Comparison of ENCODE assay signal across 8 cellular contexts in the genomic region with DNA sequence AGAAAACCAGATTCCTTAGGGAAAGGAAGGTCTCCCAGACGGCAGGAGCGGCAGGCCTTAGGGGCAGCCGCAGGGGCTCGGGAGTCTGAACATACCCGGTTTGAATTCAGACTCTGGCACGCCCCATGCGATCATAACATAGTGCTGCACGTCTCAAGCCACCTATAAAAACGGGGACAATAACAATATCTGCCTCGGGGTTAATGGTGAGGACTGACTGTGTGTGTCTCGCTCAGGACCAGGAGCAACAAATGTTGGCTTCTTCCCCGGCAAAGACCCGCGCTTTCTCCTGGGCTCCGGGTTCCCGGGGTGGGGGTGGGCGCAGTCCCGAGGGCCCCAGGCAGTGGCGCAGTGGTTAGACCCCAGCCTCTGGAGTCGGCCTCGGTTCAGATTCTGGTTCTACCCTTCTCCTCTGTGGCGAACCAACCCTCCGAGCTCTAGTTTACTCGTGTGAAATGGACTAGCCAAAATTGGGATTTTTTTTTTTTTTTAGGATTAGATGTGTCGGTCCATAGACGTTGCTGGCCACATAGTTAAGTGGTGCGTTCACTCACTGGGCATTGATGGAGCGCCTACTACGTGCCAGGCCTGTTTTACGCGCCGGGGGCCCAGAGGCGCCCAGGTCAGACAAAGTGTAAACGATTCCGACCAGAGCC. TPM values are rescaled to one million over a fixed set of nuclear protein-coding genes. Genes with fewer than 3 reads are reported as not detected.
A peak's percentile ranks its signal among the peaks of the same experiment; 100 is the strongest.
DNase-seq lines count a peak whose midpoint lies in the region; ATAC-seq and TF ChIP-seq lines count a peak whose summit lies in the region.

No MANE protein-coding gene starts in this region.

- WGBS in ovary, 3 donors, result 31 to 44% (median 37%) methylated on average over 35 of the region's 35 CpGs

- POLR2A ChIA-PET in CD8-positive, alpha-beta memory T cell (lab: Charles Lee), result no interaction called here
- POLR2A ChIA-PET in activated CD4-positive, alpha-beta memory T cell treated with anti-CD3 and anti-CD28 coated beads for 36 hours (lab: Charles Lee), result no interaction called here

- ATAC-seq in Right ventricle myocardium superior (ENCODE audit: poor library complexity), result peak; percentile 11

- CTCF ChIA-PET in CD8-positive, alpha-beta memory T cell (lab: Charles Lee), result no interaction called here
- CTCF ChIA-PET in activated CD4-positive, alpha-beta memory T cell treated with anti-CD3 and anti-CD28 coated beads for 36 hours (lab: Charles Lee), result interaction anchor here (0.6 kb wide), 1 partner anchor 115 kb away, joined by 4 read pairs; no protein-coding TSS in a partner anchor

- peak overlapping the region in 6 of 7 donors; percentile 61 to 81 (median 78) for H3K4me3 Mint-ChIP-seq in CD8-positive, alpha-beta memory T cell
- H3K4me3 Mint-ChIP-seq in activated CD4-positive, alpha-beta memory T cell treated with anti-CD3 and anti-CD28 coated beads for 36 hours, result peak overlapping the region; percentile 64

- peak overlapping the region in 1 of 8 donors; percentile 6 for H3K27ac Mint-ChIP-seq in CD8-positive, alpha-beta memory T cell
- no peak overlapping the region for H3K27ac Mint-ChIP-seq in activated CD4-positive, alpha-beta memory T cell treated with anti-CD3 and anti-CD28 coated beads for 36 hours

- H3K27ac ChIP-seq in CD8-positive, alpha-beta memory T cell (ENCODE audit: low read depth, low read length), result no peak overlapping the region
- H3K27ac ChIP-seq in ovary, result peak overlapping the region; percentile 15 to 70

- DNase-seq in CD8-positive, alpha-beta memory T cell, result no peak
- DNase-seq in activated CD4-positive, alpha-beta memory T cell treated with anti-CD3 and anti-CD28 coated beads for 36 hours, result no peak
- DNase-seq in Right ventricle myocardium superior (no peak), ovary (peak in 3 of 5 donors; percentile 45 to 48 (median 46)), NCI-H2196 treated with DMSO at 0.1 percent for 48 hours (lab: John Stamatoyannopoulos, UW; ENCODE audit: unreplicated experiment) (no peak), NCI-H82 treated with DMSO at 0.1 percent for 48 hours (lab: John Stamatoyannopoulos, UW; ENCODE audit: unreplicated experiment) (no peak), MV-4-11 (lab: John Stamatoyannopoulos, UW) (no peak), DMS79 treated with DMSO at 0.1 percent for 48 hours (lab: John Stamatoyannopoulos, UW) (no peak)

- no peaks in the 10 kb centered on the region for H3K36me3 ChIP-seq in CD8-positive, alpha-beta memory T cell (ENCODE audit: insufficient read depth, low read length)
- H3K36me3 ChIP-seq in ovary, result no peaks in the 10 kb centered on the region

- peaks cover 0 to 6% (median 0%) of the 10 kb centered on the region in 5 donors for H3K9me3 Mint-ChIP-seq in CD8-positive, alpha-beta memory T cell
- no peaks in the 10 kb centered on the region for H3K9me3 Mint-ChIP-seq in activated CD4-positive, alpha-beta memory T cell treated with anti-CD3 and anti-CD28 coated beads for 36 hours

- peaks cover 24% of the 10 kb centered on the region for H3K27me3 ChIP-seq in CD8-positive, alpha-beta memory T cell (ENCODE audit: insufficient read depth, low read length, poor library complexity, severe bottlenecking)
- no peaks in the 10 kb centered on the region for H3K27me3 ChIP-seq in ovary

- no peak for TF ChIP-seq CTCF in ovary (IDR thresholded peaks at IDR 0.05)

- H3K36me3 Mint-ChIP-seq in CD8-positive, alpha-beta memory T cell, result no peaks in the 10 kb centered on the region
- H3K36me3 Mint-ChIP-seq in activated CD4-positive, alpha-beta memory T cell treated with anti-CD3 and anti-CD28 coated beads for 36 hours, result no peaks in the 10 kb centered on the region

- no peaks in the 10 kb centered on the region for H3K9me3 ChIP-seq in CD8-positive, alpha-beta memory T cell (ENCODE audit: low read length)
- H3K9me3 ChIP-seq in ovary, result no peaks in the 10 kb centered on the region

- H3K4me1 Mint-ChIP-seq in CD8-positive, alpha-beta memory T cell, result peaks cover 7 to 22% (median 12%) of the 10 kb centered on the region in 3 donors
- H3K4me1 Mint-ChIP-seq in activated CD4-positive, alpha-beta memory T cell treated with anti-CD3 and anti-CD28 coated beads for 36 hours (ENCODE audit: low read depth), result peaks cover 3% of the 10 kb centered on the region

- intact Hi-C loops in activated CD4-positive, alpha-beta memory T cell treated with anti-CD3 and anti-CD28 coated beads for 36 hours (cut with micrococcal nuclease), result loop anchor here (5.0 kb wide), 1 partner anchor 1226 kb away; no protein-coding TSS in a partner anchor
- intact Hi-C loops in Right ventricle myocardium superior (cut with DNase I), result no loop called here
- intact Hi-C loops in ovary (cut with DNase I), result loop anchor here in 1 of 4 donors (5.0 kb wide), 1 partner anchor 46 kb away; no protein-coding TSS in a partner anchor

- H3K4me3 ChIP-seq in CD8-positive, alpha-beta memory T cell (ENCODE audit: low read length), result no peak overlapping the region
- H3K4me3 ChIP-seq in ovary, result peak overlapping the region; percentile 79

- TF ChIP-seq EP300 in ovary (IDR thresholded peaks at IDR 0.05), result no peak

- peaks cover 45 to 83% of the 10 kb centered on the region in 2 donors for H3K27me3 Mint-ChIP-seq in CD8-positive, alpha-beta memory T cell
- peaks cover 55% of the 10 kb centered on the region for H3K27me3 Mint-ChIP-seq in activated CD4-positive, alpha-beta memory T cell treated with anti-CD3 and anti-CD28 coated beads for 36 hours

- no peak for TF ChIP-seq POLR2A in ovary (IDR thresholded peaks at IDR 0.05)

- H3K4me1 ChIP-seq in CD8-positive, alpha-beta memory T cell (ENCODE audit: insufficient read depth, low read length), result no peaks in the 10 kb centered on the region
- H3K4me1 ChIP-seq in ovary (ENCODE audit: insufficient read depth), result peaks cover 10% of the 10 kb centered on the region

RNA-seq across cellular contexts. Expression of a gene that starts 1.0 kb away (rescaled TPM):
- total RNA-seq in CD8-positive, alpha-beta memory T cell, result under 1 TPM in 1 of 2 experiments, not detected in 1; 0.18 TPM
- not detected for polyA plus RNA-seq in CD8-positive, alpha-beta memory T cell
- under 1 TPM; 0.10 to 0.46 TPM for total RNA-seq in activated CD4-positive, alpha-beta memory T cell treated with anti-CD3 and anti-CD28 coated beads for 36 hours
- 9.0 TPM for total RNA-seq in Right ventricle myocardium superior
- total RNA-seq in ovary, result 10 to 100 TPM; 21.2 to 44.9 (median 37.4) TPM
- polyA plus RNA-seq in ovary, result 10 to 100 TPM; 20.3 to 29.3 TPM

Comparison
In these comparisons a context has a peak if more than half of its experiments do, and no peak if none do; other contexts are left out.
1. DNase-seq: peak in ovary (3 of 5); none in CD8-positive, alpha-beta memory T cell (0 of 5), activated CD4-positive, alpha-beta memory T cell treated with anti-CD3 and anti-CD28 coated beads for 36 hours (single experiment), Right ventricle myocardium superior (single experiment), NCI-H2196 treated with DMSO at 0.1 percent for 48 hours (single experiment), NCI-H82 treated with DMSO at 0.1 percent for 48 hours (single experiment), MV-4-11 (single experiment) and DMS79 treated with DMSO at 0.1 percent for 48 hours (single experiment).